ENCODE assay signal across 8 cellular contexts in genomic region chr14:99389171-99389826, GRCh38.
A peak's percentile ranks its signal among the peaks of the same experiment; 100 is the strongest.
DNase-seq lines count a peak whose midpoint lies in the region; ATAC-seq and TF ChIP-seq lines count a peak whose summit lies in the region.

No MANE protein-coding gene starts in this region.

- peak overlapping the region in 1 of 7 donors; percentile 47 for H3K27ac Mint-ChIP-seq in CD14-positive monocyte
- no peak overlapping the region for H3K27ac Mint-ChIP-seq in activated naive CD8-positive, alpha-beta T cell treated with anti-CD3 and anti-CD28 coated beads for 36 hours

- H3K9me3 Mint-ChIP-seq in CD14-positive monocyte, result peaks cover 0 to 8% (median 1%) of the 10 kb centered on the region in 7 donors
- no peaks in the 10 kb centered on the region for H3K9me3 Mint-ChIP-seq in activated naive CD8-positive, alpha-beta T cell treated with anti-CD3 and anti-CD28 coated beads for 36 hours

- DNase-seq in CD14-positive monocyte (ENCODE audit: low spot score), result no peak
- peak; percentile 81 for DNase-seq in NCI-H82 (lab: John Stamatoyannopoulos, UW)
- peak; percentile 38 for DNase-seq in activated naive CD8-positive, alpha-beta T cell treated with anti-CD3 and anti-CD28 coated beads for 36 hours
- DNase-seq in iris pigment epithelial cell (ENCODE audit: low read depth), result peak; percentile 37
- DNase-seq in stimulated activated CD8-positive, alpha-beta memory T cell treated with anti-CD3 and anti-CD28 coated beads, Interleukin-2, amount 100 ng/mL, for 48 hours (ENCODE audit: low read depth in 2 of 2), result peak; percentile 33 to 45
- no peak for DNase-seq in cerebellum (ENCODE audit: low spot score)
- no peak for DNase-seq in NCI-H1436 treated with DMSO at 0.1 percent for 48 hours (lab: John Stamatoyannopoulos, UW)

- intact Hi-C loops in CD14-positive monocyte (cut with micrococcal nuclease), result no loop called here

- peak; percentile 81 for TF ChIP-seq CTCF in CD14-positive monocyte (IDR thresholded peaks at IDR 0.05)

- peaks cover 3% of the 10 kb centered on the region in 2 donors for H3K36me3 Mint-ChIP-seq in CD14-positive monocyte
- peaks cover 6% of the 10 kb centered on the region for H3K36me3 Mint-ChIP-seq in activated naive CD8-positive, alpha-beta T cell treated with anti-CD3 and anti-CD28 coated beads for 36 hours

- no peak overlapping the region for H3K4me3 Mint-ChIP-seq in CD14-positive monocyte
- H3K4me3 Mint-ChIP-seq in activated naive CD8-positive, alpha-beta T cell treated with anti-CD3 and anti-CD28 coated beads for 36 hours, result no peak overlapping the region

- peaks cover 6% of the 10 kb centered on the region for H3K4me1 Mint-ChIP-seq in CD14-positive monocyte
- H3K4me1 Mint-ChIP-seq in activated naive CD8-positive, alpha-beta T cell treated with anti-CD3 and anti-CD28 coated beads for 36 hours, result peaks cover 9% of the 10 kb centered on the region

- peaks cover 2 to 8% (median 7%) of the 10 kb centered on the region in 3 donors for H3K27me3 Mint-ChIP-seq in CD14-positive monocyte (ENCODE audit: low read depth in 3 of 3)
- no peaks in the 10 kb centered on the region for H3K27me3 Mint-ChIP-seq in activated naive CD8-positive, alpha-beta T cell treated with anti-CD3 and anti-CD28 coated beads for 36 hours

- ATAC-seq in GM21381 (IDR thresholded peaks at IDR 0.05; ENCODE audit: unreplicated experiment), result peak; percentile 56

Comparison
In these comparisons a context has a peak if more than half of its experiments do, and no peak if none do; other contexts are left out.
1. DNase-seq: peak in NCI-H82 (single experiment), activated naive CD8-positive, alpha-beta T cell treated with anti-CD3 and anti-CD28 coated beads for 36 hours (single experiment), iris pigment epithelial cell (single experiment) and stimulated activated CD8-positive, alpha-beta memory T cell treated with anti-CD3 and anti-CD28 coated beads, Interleukin-2, amount 100 ng/mL, for 48 hours (2 of 2); none in CD14-positive monocyte (single experiment), cerebellum (single experiment) and NCI-H1436 treated with DMSO at 0.1 percent for 48 hours (single experiment).